ENCODE assay signal across 1 cellular context in the genomic region with DNA sequence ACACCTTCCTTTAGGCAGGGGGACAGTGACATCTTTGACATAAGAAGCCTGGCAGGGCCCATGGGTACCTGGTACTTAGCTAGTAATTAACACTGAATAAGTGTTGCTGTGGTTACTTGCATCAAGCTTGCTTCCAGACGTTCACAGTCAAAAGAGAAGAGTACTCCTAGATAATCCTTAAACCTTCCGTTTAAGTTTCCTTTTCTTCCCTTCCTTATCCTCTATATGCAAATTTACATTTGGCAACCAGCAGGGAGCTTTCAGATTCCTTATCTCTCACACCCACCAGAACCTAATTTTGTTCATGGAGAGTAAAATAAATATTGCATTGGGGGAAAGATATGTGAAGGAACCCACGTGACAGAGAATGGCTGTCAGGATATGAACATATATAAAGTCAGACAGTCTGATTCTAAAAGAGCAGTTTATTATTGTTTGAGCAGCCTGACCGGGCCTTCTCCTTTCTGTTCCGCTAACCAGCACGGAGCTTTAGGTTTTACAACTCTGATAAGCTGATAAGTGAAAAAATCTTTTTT.
TF ChIP-seq lines count a peak whose summit lies in the region.

No MANE protein-coding gene starts in this region.

TF ChIP-seq in K562, 482 proteins besides CTCF, POLR2A, EP300 and RAD21 (continued from another document and continues in another):
- TF ChIP-seq, protein P1, sequence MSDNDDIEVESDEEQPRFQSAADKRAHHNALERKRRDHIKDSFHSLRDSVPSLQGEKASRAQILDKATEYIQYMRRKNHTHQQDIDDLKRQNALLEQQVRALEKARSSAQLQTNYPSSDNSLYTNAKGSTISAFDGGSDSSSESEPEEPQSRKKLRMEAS (CRISPR knock-in tag; IDR thresholded peaks at IDR 0.05): no peak
- no peak for TF ChIP-seq SAP30 (IDR thresholded peaks at IDR 0.05; ENCODE audit: borderline replicate concordance, insufficient read depth, low read depth, low read length, poor library complexity, severe bottlenecking)
- TF ChIP-seq ZNF23 (CRISPR knock-in tag; IDR thresholded peaks at IDR 0.05): no peak
- no peak; the same call in 1 of the 2 replicates for TF ChIP-seq GATA2 (CRISPR knock-in tag; IDR thresholded peaks at IDR 0.05)
- TF ChIP-seq ZNF384 (IDR thresholded peaks at IDR 0.05; ENCODE audit: low read depth, low read length): peak; percentile 78; the same call in 1 of the 2 replicates
- TF ChIP-seq, protein P2, sequence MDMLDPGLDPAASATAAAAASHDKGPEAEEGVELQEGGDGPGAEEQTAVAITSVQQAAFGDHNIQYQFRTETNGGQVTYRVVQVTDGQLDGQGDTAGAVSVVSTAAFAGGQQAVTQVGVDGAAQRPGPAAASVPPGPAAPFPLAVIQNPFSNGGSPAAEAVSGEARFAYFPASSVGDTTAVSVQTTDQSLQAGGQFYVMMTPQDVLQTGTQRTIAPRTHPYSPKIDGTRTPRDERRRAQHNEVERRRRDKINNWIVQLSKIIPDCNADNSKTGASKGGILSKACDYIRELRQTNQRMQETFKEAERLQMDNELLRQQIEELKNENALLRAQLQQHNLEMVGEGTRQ (CRISPR knock-in tag; IDR thresholded peaks at IDR 0.05): peak; percentile 57; the same call in 1 of the 2 replicates
- TF ChIP-seq, protein P3, sequence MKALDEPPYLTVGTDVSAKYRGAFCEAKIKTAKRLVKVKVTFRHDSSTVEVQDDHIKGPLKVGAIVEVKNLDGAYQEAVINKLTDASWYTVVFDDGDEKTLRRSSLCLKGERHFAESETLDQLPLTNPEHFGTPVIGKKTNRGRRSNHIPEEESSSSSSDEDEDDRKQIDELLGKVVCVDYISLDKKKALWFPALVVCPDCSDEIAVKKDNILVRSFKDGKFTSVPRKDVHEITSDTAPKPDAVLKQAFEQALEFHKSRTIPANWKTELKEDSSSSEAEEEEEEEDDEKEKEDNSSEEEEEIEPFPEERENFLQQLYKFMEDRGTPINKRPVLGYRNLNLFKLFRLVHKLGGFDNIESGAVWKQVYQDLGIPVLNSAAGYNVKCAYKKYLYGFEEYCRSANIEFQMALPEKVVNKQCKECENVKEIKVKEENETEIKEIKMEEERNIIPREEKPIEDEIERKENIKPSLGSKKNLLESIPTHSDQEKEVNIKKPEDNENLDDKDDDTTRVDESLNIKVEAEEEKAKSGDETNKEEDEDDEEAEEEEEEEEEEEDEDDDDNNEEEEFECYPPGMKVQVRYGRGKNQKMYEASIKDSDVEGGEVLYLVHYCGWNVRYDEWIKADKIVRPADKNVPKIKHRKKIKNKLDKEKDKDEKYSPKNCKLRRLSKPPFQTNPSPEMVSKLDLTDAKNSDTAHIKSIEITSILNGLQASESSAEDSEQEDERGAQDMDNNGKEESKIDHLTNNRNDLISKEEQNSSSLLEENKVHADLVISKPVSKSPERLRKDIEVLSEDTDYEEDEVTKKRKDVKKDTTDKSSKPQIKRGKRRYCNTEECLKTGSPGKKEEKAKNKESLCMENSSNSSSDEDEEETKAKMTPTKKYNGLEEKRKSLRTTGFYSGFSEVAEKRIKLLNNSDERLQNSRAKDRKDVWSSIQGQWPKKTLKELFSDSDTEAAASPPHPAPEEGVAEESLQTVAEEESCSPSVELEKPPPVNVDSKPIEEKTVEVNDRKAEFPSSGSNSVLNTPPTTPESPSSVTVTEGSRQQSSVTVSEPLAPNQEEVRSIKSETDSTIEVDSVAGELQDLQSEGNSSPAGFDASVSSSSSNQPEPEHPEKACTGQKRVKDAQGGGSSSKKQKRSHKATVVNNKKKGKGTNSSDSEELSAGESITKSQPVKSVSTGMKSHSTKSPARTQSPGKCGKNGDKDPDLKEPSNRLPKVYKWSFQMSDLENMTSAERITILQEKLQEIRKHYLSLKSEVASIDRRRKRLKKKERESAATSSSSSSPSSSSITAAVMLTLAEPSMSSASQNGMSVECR (CRISPR knock-in tag; IDR thresholded peaks at IDR 0.05): no peak
- no peak for TF ChIP-seq TRIM28 (IDR thresholded peaks at IDR 0.05)
- TF ChIP-seq L3MBTL2 (IDR thresholded peaks at IDR 0.05): peak; percentile 60
- TF ChIP-seq KLF13 (tag; IDR thresholded peaks at IDR 0.05; ENCODE audit: borderline replicate concordance, low read depth): no peak
- TF ChIP-seq POLR2AphosphoS2 (IDR thresholded peaks at IDR 0.05; ENCODE audit: low read length): no peak
- TF ChIP-seq, protein P4, sequence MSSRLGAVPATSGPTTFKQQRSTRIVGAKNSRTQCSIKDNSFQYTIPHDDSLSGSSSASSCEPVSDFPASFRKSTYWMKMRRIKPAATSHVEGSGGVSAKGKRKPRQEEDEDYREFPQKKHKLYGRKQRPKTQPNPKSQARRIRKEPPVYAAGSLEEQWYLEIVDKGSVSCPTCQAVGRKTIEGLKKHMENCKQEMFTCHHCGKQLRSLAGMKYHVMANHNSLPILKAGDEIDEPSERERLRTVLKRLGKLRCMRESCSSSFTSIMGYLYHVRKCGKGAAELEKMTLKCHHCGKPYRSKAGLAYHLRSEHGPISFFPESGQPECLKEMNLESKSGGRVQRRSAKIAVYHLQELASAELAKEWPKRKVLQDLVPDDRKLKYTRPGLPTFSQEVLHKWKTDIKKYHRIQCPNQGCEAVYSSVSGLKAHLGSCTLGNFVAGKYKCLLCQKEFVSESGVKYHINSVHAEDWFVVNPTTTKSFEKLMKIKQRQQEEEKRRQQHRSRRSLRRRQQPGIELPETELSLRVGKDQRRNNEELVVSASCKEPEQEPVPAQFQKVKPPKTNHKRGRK (tag; IDR thresholded peaks at IDR 0.05): no peak
- TF ChIP-seq ZKSCAN1 (IDR thresholded peaks at IDR 0.05; ENCODE audit: low read depth, low read length): no peak
- no peak for TF ChIP-seq CHD2 (IDR thresholded peaks at IDR 0.05; ENCODE audit: low read depth, low read length)
- TF ChIP-seq TAF1 (IDR thresholded peaks at IDR 0.05; ENCODE audit: control insufficient read depth, extremely low read depth, insufficient read depth, low read length, severe bottlenecking): no peak
- peak; percentile 58; the same call in 1 of the 2 replicates for TF ChIP-seq TOE1 (IDR thresholded peaks at IDR 0.05; ENCODE audit: borderline replicate concordance)
- TF ChIP-seq TOE1 (CRISPR knock-in tag; IDR thresholded peaks at IDR 0.05; ENCODE audit: borderline replicate concordance, low read depth): no peak
- TF ChIP-seq, protein P5, sequence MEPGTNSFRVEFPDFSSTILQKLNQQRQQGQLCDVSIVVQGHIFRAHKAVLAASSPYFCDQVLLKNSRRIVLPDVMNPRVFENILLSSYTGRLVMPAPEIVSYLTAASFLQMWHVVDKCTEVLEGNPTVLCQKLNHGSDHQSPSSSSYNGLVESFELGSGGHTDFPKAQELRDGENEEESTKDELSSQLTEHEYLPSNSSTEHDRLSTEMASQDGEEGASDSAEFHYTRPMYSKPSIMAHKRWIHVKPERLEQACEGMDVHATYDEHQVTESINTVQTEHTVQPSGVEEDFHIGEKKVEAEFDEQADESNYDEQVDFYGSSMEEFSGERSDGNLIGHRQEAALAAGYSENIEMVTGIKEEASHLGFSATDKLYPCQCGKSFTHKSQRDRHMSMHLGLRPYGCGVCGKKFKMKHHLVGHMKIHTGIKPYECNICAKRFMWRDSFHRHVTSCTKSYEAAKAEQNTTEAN (CRISPR knock-in tag; IDR thresholded peaks at IDR 0.05): no peak
- no peak for TF ChIP-seq ZNF217 (CRISPR knock-in tag; IDR thresholded peaks at IDR 0.05)
- TF ChIP-seq ZNF507 (tag; conservative IDR thresholded peaks at IDR 0.05): no peak
- no peak for TF ChIP-seq FOXK2 (conservative IDR thresholded peaks at IDR 0.05 in 1 of 2, IDR thresholded peaks at IDR 0.05 in 1 of 2; ENCODE audit: low read depth in 2 of 2)
- TF ChIP-seq, protein P6, sequence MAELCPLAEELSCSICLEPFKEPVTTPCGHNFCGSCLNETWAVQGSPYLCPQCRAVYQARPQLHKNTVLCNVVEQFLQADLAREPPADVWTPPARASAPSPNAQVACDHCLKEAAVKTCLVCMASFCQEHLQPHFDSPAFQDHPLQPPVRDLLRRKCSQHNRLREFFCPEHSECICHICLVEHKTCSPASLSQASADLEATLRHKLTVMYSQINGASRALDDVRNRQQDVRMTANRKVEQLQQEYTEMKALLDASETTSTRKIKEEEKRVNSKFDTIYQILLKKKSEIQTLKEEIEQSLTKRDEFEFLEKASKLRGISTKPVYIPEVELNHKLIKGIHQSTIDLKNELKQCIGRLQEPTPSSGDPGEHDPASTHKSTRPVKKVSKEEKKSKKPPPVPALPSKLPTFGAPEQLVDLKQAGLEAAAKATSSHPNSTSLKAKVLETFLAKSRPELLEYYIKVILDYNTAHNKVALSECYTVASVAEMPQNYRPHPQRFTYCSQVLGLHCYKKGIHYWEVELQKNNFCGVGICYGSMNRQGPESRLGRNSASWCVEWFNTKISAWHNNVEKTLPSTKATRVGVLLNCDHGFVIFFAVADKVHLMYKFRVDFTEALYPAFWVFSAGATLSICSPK (IDR thresholded peaks at IDR 0.05; ENCODE audit: borderline replicate concordance): no peak
- TF ChIP-seq MYBL2 (IDR thresholded peaks at IDR 0.05; ENCODE audit: low read depth): no peak
- TF ChIP-seq MYBL2 (CRISPR knock-in tag; IDR thresholded peaks at IDR 0.05; ENCODE audit: borderline replicate concordance): no peak
- TF ChIP-seq, protein P7, sequence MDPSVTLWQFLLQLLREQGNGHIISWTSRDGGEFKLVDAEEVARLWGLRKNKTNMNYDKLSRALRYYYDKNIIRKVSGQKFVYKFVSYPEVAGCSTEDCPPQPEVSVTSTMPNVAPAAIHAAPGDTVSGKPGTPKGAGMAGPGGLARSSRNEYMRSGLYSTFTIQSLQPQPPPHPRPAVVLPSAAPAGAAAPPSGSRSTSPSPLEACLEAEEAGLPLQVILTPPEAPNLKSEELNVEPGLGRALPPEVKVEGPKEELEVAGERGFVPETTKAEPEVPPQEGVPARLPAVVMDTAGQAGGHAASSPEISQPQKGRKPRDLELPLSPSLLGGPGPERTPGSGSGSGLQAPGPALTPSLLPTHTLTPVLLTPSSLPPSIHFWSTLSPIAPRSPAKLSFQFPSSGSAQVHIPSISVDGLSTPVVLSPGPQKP (CRISPR knock-in tag; IDR thresholded peaks at IDR 0.05): no peak
- no peak for TF ChIP-seq ZNF551 (CRISPR knock-in tag; IDR thresholded peaks at IDR 0.05)
- no peak for TF ChIP-seq ZNF76 (CRISPR knock-in tag; IDR thresholded peaks at IDR 0.05; ENCODE audit: borderline replicate concordance)
- TF ChIP-seq, protein P8, sequence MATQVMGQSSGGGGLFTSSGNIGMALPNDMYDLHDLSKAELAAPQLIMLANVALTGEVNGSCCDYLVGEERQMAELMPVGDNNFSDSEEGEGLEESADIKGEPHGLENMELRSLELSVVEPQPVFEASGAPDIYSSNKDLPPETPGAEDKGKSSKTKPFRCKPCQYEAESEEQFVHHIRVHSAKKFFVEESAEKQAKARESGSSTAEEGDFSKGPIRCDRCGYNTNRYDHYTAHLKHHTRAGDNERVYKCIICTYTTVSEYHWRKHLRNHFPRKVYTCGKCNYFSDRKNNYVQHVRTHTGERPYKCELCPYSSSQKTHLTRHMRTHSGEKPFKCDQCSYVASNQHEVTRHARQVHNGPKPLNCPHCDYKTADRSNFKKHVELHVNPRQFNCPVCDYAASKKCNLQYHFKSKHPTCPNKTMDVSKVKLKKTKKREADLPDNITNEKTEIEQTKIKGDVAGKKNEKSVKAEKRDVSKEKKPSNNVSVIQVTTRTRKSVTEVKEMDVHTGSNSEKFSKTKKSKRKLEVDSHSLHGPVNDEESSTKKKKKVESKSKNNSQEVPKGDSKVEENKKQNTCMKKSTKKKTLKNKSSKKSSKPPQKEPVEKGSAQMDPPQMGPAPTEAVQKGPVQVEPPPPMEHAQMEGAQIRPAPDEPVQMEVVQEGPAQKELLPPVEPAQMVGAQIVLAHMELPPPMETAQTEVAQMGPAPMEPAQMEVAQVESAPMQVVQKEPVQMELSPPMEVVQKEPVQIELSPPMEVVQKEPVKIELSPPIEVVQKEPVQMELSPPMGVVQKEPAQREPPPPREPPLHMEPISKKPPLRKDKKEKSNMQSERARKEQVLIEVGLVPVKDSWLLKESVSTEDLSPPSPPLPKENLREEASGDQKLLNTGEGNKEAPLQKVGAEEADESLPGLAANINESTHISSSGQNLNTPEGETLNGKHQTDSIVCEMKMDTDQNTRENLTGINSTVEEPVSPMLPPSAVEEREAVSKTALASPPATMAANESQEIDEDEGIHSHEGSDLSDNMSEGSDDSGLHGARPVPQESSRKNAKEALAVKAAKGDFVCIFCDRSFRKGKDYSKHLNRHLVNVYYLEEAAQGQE (CRISPR knock-in tag; IDR thresholded peaks at IDR 0.05; ENCODE audit: low read depth): no peak
- TF ChIP-seq TSC22D4 (tag; IDR thresholded peaks at IDR 0.05): no peak
